In the genomic region with DNA sequence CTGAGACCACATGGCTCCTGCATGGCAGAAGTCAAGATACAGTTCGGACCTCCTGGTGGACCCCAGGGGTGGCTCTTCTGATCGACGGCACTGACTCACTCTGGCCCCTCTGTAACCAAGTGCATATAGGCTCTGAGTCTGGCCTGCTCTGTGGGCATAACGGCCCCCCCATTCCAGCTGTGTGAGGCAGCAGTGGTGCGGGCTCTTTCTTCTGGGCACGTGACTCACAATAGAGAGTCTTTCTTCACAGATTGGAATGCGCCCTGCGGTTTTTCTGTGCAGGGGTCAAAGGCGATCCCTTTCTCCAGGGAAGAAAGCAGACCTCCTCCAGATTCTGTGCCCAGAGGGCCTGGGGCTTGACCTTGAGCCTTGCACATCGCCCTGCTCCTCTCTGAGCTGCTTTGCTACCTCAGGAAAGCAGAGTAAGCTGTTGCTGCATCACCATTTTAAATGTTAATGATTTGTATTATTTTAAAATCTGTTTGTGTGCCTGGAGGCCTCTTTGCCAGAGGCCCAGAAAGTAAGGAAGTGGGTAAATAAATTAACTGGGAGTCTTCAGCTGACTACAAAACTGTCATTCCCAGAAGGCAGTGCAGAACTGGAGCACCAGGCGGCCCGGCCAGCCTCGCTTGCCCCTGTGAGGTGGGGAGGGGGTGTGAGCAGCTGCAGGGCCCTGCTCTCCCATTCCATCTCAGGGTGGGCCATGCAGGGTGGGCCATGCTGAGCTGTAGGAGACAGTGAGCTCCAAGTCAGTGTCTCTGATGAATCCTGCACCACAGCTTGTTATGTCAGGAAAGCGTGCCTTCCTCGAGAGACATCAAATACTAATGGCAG, we compare ENCODE assay signal across 1 cellular context.
A peak's percentile ranks its signal among the peaks of the same experiment; 100 is the strongest.
TF ChIP-seq lines count a peak whose summit lies in the region.

No MANE protein-coding gene starts in this region.

TF ChIP-seq in HepG2, 621 proteins besides CTCF, POLR2A, EP300 and RAD21 (continued from another document):
- TF ChIP-seq NR2F2 (IDR thresholded peaks at IDR 0.05; ENCODE audit: borderline replicate concordance, low read depth), result 0 out of 2 replicates have a peak, but pooled peaks have one; percentile 58
- TF ChIP-seq TBP (CRISPR knock-in tag; IDR thresholded peaks at IDR 0.05), result no peak
- no peak for TF ChIP-seq SOX6 (IDR thresholded peaks at IDR 0.05)
- peak; percentile 95 for TF ChIP-seq SOX6 (CRISPR knock-in tag; IDR thresholded peaks at IDR 0.05)
- no peak for TF ChIP-seq ZNF567 (CRISPR knock-in tag; IDR thresholded peaks at IDR 0.05; ENCODE audit: borderline replicate concordance)
- TF ChIP-seq ZNF777 (CRISPR knock-in tag; IDR thresholded peaks at IDR 0.05), result peak; percentile 35; the same call in 1 of the 2 replicates
- TF ChIP-seq HIVEP1 (CRISPR knock-in tag; IDR thresholded peaks at IDR 0.05), result no peak
- TF ChIP-seq PPARG (CRISPR knock-in tag; conservative IDR thresholded peaks at IDR 0.05), result peak; percentile 45; the same call in 1 of the 2 replicates
- no peak for TF ChIP-seq ZNF614 (CRISPR knock-in tag; IDR thresholded peaks at IDR 0.05; ENCODE audit: borderline replicate concordance)
- TF ChIP-seq AHDC1 (CRISPR knock-in tag; IDR thresholded peaks at IDR 0.05; ENCODE audit: borderline replicate concordance), result peak; percentile 48; the same call in 1 of the 2 replicates
- TF ChIP-seq CBFB (CRISPR knock-in tag; IDR thresholded peaks at IDR 0.05), result peak; percentile 99
- peak; percentile 43; the same call in 1 of the 2 replicates for TF ChIP-seq CREM (IDR thresholded peaks at IDR 0.05)
- no peak for TF ChIP-seq CREM (CRISPR knock-in tag; IDR thresholded peaks at IDR 0.05)
- TF ChIP-seq, protein P1, sequence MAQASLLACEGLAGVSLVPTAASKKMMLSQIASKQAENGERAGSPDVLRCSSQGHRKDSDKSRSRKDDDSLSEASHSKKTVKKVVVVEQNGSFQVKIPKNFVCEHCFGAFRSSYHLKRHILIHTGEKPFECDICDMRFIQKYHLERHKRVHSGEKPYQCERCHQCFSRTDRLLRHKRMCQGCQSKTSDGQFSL (CRISPR knock-in tag; IDR thresholded peaks at IDR 0.05), result peak; percentile 93
- TF ChIP-seq RARA (CRISPR knock-in tag; IDR thresholded peaks at IDR 0.05), result peak; percentile 31; the same call in 1 of the 2 replicates
- TF ChIP-seq KDM5A (IDR thresholded peaks at IDR 0.05; ENCODE audit: borderline replicate concordance, low read length), result no peak
- TF ChIP-seq SIX1 (CRISPR knock-in tag; IDR thresholded peaks at IDR 0.05; ENCODE audit: borderline replicate concordance), result 0 out of 2 replicates have a peak, but pooled peaks have one; percentile 29
- no peak for TF ChIP-seq ZNF800 (CRISPR knock-in tag; IDR thresholded peaks at IDR 0.05)
- peak; percentile 45; the same call in 1 of the 2 replicates for TF ChIP-seq NCOA2 (CRISPR knock-in tag; IDR thresholded peaks at IDR 0.05)
- no peak for TF ChIP-seq ZBTB21 (CRISPR knock-in tag; IDR thresholded peaks at IDR 0.05)
- TF ChIP-seq GATAD1 (CRISPR knock-in tag; IDR thresholded peaks at IDR 0.05), result 0 out of 2 replicates have a peak, but pooled peaks have one; percentile 12
- TF ChIP-seq SPEN (CRISPR knock-in tag; IDR thresholded peaks at IDR 0.05; ENCODE audit: low read depth), result no peak
- TF ChIP-seq HNF4A (CRISPR knock-in tag; IDR thresholded peaks at IDR 0.05), result peak; percentile 78
- no peak for TF ChIP-seq ZNF451 (CRISPR knock-in tag; IDR thresholded peaks at IDR 0.05)
- TF ChIP-seq CEBPB (IDR thresholded peaks at IDR 0.05; ENCODE audit: borderline replicate concordance, low read depth, low read length), result peak; percentile 66; the same call in 1 of the 2 replicates
- TF ChIP-seq ZNF224 (CRISPR knock-in tag; IDR thresholded peaks at IDR 0.05), result no peak
- peak; percentile 71 for TF ChIP-seq XRCC5 (optimal IDR thresholded peaks at IDR 0.05; ENCODE audit: low read length)
- TF ChIP-seq CEBPG (CRISPR knock-in tag; IDR thresholded peaks at IDR 0.05), result peak; percentile 53; the same call in 1 of the 2 replicates
- no peak for TF ChIP-seq ZNF382 (CRISPR knock-in tag; IDR thresholded peaks at IDR 0.05; ENCODE audit: borderline replicate concordance)
- 0 out of 2 replicates have a peak, but pooled peaks have one; percentile 20 for TF ChIP-seq ZFX (CRISPR knock-in tag; IDR thresholded peaks at IDR 0.05; ENCODE audit: low read depth)
- no peak for TF ChIP-seq HOXD1 (CRISPR knock-in tag; IDR thresholded peaks at IDR 0.05)
- no peak for TF ChIP-seq ZMYM2 (CRISPR knock-in tag; IDR thresholded peaks at IDR 0.05)
- TF ChIP-seq CBX5 (CRISPR knock-in tag; IDR thresholded peaks at IDR 0.05; ENCODE audit: borderline replicate concordance), result no peak
- TF ChIP-seq THYN1 (CRISPR knock-in tag; IDR thresholded peaks at IDR 0.05; ENCODE audit: borderline replicate concordance, low read depth), result no peak
- TF ChIP-seq NR2F6 (IDR thresholded peaks at IDR 0.05), result peak; percentile 85
- peak; percentile 84 for TF ChIP-seq NR2F6 (CRISPR knock-in tag; IDR thresholded peaks at IDR 0.05)
- TF ChIP-seq ZBTB42 (CRISPR knock-in tag; IDR thresholded peaks at IDR 0.05), result peak; percentile 97
- TF ChIP-seq KDM1A (CRISPR knock-in tag; IDR thresholded peaks at IDR 0.05), result no peak
- no peak for TF ChIP-seq ZNF841 (CRISPR knock-in tag; IDR thresholded peaks at IDR 0.05; ENCODE audit: borderline replicate concordance)
- TF ChIP-seq SOX13 (IDR thresholded peaks at IDR 0.05), result peak; percentile 82
- peak in 1 of 2 experiments; percentile 92; a peak in 2 of 4 replicates for TF ChIP-seq SOX13 (CRISPR knock-in tag; conservative IDR thresholded peaks at IDR 0.05 in 1 of 2, IDR thresholded peaks at IDR 0.05 in 1 of 2)
- TF ChIP-seq TCF7L2 (IDR thresholded peaks at IDR 0.05; ENCODE audit: low read depth, low read length), result peak; percentile 57; the same call in 1 of the 2 replicates
- no peak for TF ChIP-seq ZNF768 (CRISPR knock-in tag; IDR thresholded peaks at IDR 0.05)
- no peak for TF ChIP-seq EED (CRISPR knock-in tag; IDR thresholded peaks at IDR 0.05)
- TF ChIP-seq U2AF1 (optimal IDR thresholded peaks at IDR 0.05; ENCODE audit: low read depth, low read length), result no peak
- peak; percentile 59; the same call in 1 of the 2 replicates for TF ChIP-seq ISL2 (CRISPR knock-in tag; IDR thresholded peaks at IDR 0.05)
- TF ChIP-seq BRD4 (CRISPR knock-in tag; IDR thresholded peaks at IDR 0.05), result no peak
- TF ChIP-seq TCF7 (IDR thresholded peaks at IDR 0.05; ENCODE audit: low read depth), result peak; percentile 87
- TF ChIP-seq TBX2 (CRISPR knock-in tag; IDR thresholded peaks at IDR 0.05; ENCODE audit: borderline replicate concordance), result peak; percentile 77
- TF ChIP-seq BCL6 (CRISPR knock-in tag; IDR thresholded peaks at IDR 0.05), result 0 out of 2 replicates have a peak, but pooled peaks have one; percentile 36
- TF ChIP-seq ZFY (CRISPR knock-in tag; IDR thresholded peaks at IDR 0.05), result peak; percentile 34; the same call in 1 of the 2 replicates
- TF ChIP-seq ZNF432 (CRISPR knock-in tag; IDR thresholded peaks at IDR 0.05; ENCODE audit: borderline replicate concordance), result no peak
- TF ChIP-seq JUND (CRISPR knock-in tag; IDR thresholded peaks at IDR 0.05), result no peak
- 0 out of 2 replicates have a peak, but pooled peaks have one; percentile 51 for TF ChIP-seq ZSCAN21 (CRISPR knock-in tag; IDR thresholded peaks at IDR 0.05; ENCODE audit: borderline replicate concordance)
- no peak for TF ChIP-seq MXD1 (CRISPR knock-in tag; IDR thresholded peaks at IDR 0.05)
- TF ChIP-seq ELF4 (CRISPR knock-in tag; IDR thresholded peaks at IDR 0.05; ENCODE audit: borderline replicate concordance), result no peak
- TF ChIP-seq, protein P2, sequence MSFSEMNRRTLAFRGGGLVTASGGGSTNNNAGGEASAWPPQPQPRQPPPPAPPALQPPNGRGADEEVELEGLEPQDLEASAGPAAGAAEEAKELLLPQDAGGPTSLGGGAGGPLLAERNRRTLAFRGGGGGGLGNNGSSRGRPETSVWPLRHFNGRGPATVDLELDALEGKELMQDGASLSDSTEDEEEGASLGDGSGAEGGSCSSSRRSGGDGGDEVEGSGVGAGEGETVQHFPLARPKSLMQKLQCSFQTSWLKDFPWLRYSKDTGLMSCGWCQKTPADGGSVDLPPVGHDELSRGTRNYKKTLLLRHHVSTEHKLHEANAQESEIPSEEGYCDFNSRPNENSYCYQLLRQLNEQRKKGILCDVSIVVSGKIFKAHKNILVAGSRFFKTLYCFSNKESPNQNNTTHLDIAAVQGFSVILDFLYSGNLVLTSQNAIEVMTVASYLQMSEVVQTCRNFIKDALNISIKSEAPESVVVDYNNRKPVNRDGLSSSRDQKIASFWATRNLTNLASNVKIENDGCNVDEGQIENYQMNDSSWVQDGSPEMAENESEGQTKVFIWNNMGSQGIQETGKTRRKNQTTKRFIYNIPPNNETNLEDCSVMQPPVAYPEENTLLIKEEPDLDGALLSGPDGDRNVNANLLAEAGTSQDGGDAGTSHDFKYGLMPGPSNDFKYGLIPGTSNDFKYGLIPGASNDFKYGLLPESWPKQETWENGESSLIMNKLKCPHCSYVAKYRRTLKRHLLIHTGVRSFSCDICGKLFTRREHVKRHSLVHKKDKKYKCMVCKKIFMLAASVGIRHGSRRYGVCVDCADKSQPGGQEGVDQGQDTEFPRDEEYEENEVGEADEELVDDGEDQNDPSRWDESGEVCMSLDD (CRISPR knock-in tag; IDR thresholded peaks at IDR 0.05; ENCODE audit: borderline replicate concordance), result 0 out of 2 replicates have a peak, but pooled peaks have one; percentile 29
